In the genomic region with DNA sequence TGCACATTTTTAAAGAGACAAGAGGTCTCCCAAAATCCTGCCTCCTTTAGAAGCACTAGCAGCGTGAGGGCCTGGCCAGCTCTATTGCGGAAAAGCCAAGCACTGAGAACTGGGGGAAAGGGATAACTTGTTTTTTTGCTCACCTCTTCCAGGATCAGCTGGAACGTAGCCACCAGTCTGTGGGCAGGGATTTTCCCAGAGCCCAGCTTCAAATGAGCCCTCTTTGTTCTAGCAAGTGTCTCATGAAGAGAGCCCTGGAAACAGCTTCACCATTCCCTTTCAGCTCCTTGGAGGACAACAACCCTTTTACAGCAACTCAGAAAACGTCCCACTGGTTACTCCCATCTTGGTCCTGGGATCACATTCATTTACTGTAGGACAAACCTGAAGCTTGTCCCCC, we compare ENCODE assay signal across 17 cellular contexts.
A peak's percentile ranks its signal among the peaks of the same experiment; 100 is the strongest.
DNase-seq lines count a peak whose midpoint lies in the region; ATAC-seq and TF ChIP-seq lines count a peak whose summit lies in the region.
"Had no signal": no experiment of that assay in that cellular context is flagged by ENCODE, and none has a peak within 500 bp of the region (broad histone marks: within the 10 kb centered on the region; RNA-seq: fewer than 3 reads in every experiment).

No MANE protein-coding gene starts in this region.

- no peak overlapping the region for H3K4me3 ChIP-seq in body of pancreas
- H3K4me3 ChIP-seq: GM23248 had no signal

- ATAC-seq in body of pancreas: peak; percentile 47
- no peak for ATAC-seq in WTC11
- no peak for ATAC-seq in HG03342 (IDR thresholded peaks at IDR 0.05; ENCODE audit: unreplicated experiment)
- ATAC-seq in GM18907 (IDR thresholded peaks at IDR 0.05; ENCODE audit: unreplicated experiment): no peak
- ATAC-seq: HCT116 had no signal

- peak; percentile 78 for DNase-seq in COLO829 (ENCODE audit: low spot score)
- peak; percentile 31 for DNase-seq in NCI-H69 (lab: John Stamatoyannopoulos, UW)
- DNase-seq in body of pancreas: peak in 2 of 4 donors; percentile 14 to 34
- peak; percentile 61 for DNase-seq in kidney tubule cell (ENCODE audit: low spot score)
- DNase-seq in WTC11 (ENCODE audit: low spot score): no peak
- no peak for DNase-seq in osteocyte (ENCODE audit: extremely low spot score, unreplicated experiment)
- DNase-seq: GM23248, KG1, NCI-H1436, NCI-H2029, NCI-H510A, NCI-H82, RPMI8226, SW 1271 had no signal

- 35 to 59% methylated on average over 4 of the region's 4 CpGs for WGBS in body of pancreas, 2 donors

- no peak for TF ChIP-seq POLR2A in body of pancreas (IDR thresholded peaks at IDR 0.05)

- POLR2A ChIA-PET in WTC11 (lab: Charles Lee): no interaction called here

- intact Hi-C loops in body of pancreas (cut with DNase I): no loop called here

- H3K9me3 Mint-ChIP-seq in WTC11 (peaks cover 3% of the 10 kb centered on the region; the same call in 1 of the 2 replicates), osteocyte (ENCODE audit: unreplicated experiment) (no peaks in the 10 kb centered on the region)

- no peaks in the 10 kb centered on the region for H3K9me3 ChIP-seq in body of pancreas

- CTCF ChIA-PET in WTC11 (lab: Charles Lee): interaction anchor here (0.9 to 1.2 kb wide), 3 partner anchors 8 to 206 kb away, joined by 3 to 4 read pairs (median 3); no protein-coding TSS in a partner anchor

- H3K27ac ChIP-seq in body of pancreas: no peak overlapping the region
- H3K27ac ChIP-seq: GM23248 had no signal

- peaks cover 2% of the 10 kb centered on the region; the same call in 1 of the 2 replicates for H3K27me3 Mint-ChIP-seq in WTC11 (ENCODE audit: low read depth)
- no peaks in the 10 kb centered on the region for H3K27me3 Mint-ChIP-seq in osteocyte (ENCODE audit: unreplicated experiment)

- no peaks in the 10 kb centered on the region for H3K36me3 ChIP-seq in body of pancreas (replicated peaks in 1 of 2; ENCODE audit: insufficient read depth in 1 of 2, low read depth in 2 of 2)

- no peaks in the 10 kb centered on the region for H3K27me3 ChIP-seq in body of pancreas

- no peak overlapping the region for H3K27ac Mint-ChIP-seq in WTC11
- no peak overlapping the region for H3K27ac Mint-ChIP-seq in osteocyte (ENCODE audit: unreplicated experiment)

- H3K4me1 Mint-ChIP-seq in WTC11 (peaks cover 9% of the 10 kb centered on the region), osteocyte (ENCODE audit: unreplicated experiment) (no peaks in the 10 kb centered on the region)

- H3K4me1 ChIP-seq in body of pancreas: no peaks in the 10 kb centered on the region

- H3K4me3 Mint-ChIP-seq in WTC11 (no peak overlapping the region), osteocyte (ENCODE audit: unreplicated experiment) (no peak overlapping the region)

- H3K36me3 Mint-ChIP-seq in WTC11 (no peaks in the 10 kb centered on the region), osteocyte (ENCODE audit: unreplicated experiment) (no peaks in the 10 kb centered on the region)

- no peak for TF ChIP-seq CTCF in body of pancreas (IDR thresholded peaks at IDR 0.05)
- TF ChIP-seq CTCF in WTC11 (IDR thresholded peaks at IDR 0.05): no peak
- no peak for TF ChIP-seq CTCF in osteocyte (IDR thresholded peaks at IDR 0.05)

TF ChIP-seq in WTC11, 78 proteins besides CTCF, POLR2A, EP300 and RAD21:
- no peak for TF ChIP-seq ZNF396 (CRISPR knock-in tag; IDR thresholded peaks at IDR 0.05; ENCODE audit: borderline replicate concordance)
- TF ChIP-seq ZNF671 (CRISPR knock-in tag; IDR thresholded peaks at IDR 0.05): no peak
- no peak for TF ChIP-seq OVOL2 (CRISPR knock-in tag; IDR thresholded peaks at IDR 0.05; ENCODE audit: borderline replicate concordance)
- TF ChIP-seq FOXJ3 (CRISPR knock-in tag; IDR thresholded peaks at IDR 0.05; ENCODE audit: borderline replicate concordance): no peak
- TF ChIP-seq MYBL2 (CRISPR knock-in tag; IDR thresholded peaks at IDR 0.05): no peak
- TF ChIP-seq FOXP1 (CRISPR knock-in tag; IDR thresholded peaks at IDR 0.05; ENCODE audit: borderline replicate concordance): no peak
- no peak for TF ChIP-seq KAT7 (CRISPR knock-in tag; IDR thresholded peaks at IDR 0.05; ENCODE audit: borderline replicate concordance)

Comparison
In these comparisons a context has a peak if more than half of its experiments do, and no peak if none do; other contexts are left out.
1. DNase-seq: peak in COLO829 (single experiment), NCI-H69 (single experiment) and kidney tubule cell (single experiment); none in WTC11 (single experiment) and osteocyte (single experiment).